11 cellular contexts compared by ENCODE assay signal in genomic region chr5:53430618-53431252, GRCh38. TPM values are rescaled to one million over a fixed set of nuclear protein-coding genes. Genes with fewer than 3 reads are reported as not detected.
DNase-seq lines count a peak whose midpoint lies in the region; ATAC-seq, FAIRE-seq and TF ChIP-seq lines count a peak whose summit lies in the region.
"Had no signal": no experiment of that assay in that cellular context is flagged by ENCODE, and none has a peak within 500 bp of the region (broad histone marks: within the 10 kb centered on the region; RNA-seq: fewer than 3 reads in every experiment).

No MANE protein-coding gene starts in this region.

- H4K20me1 ChIP-seq in keratinocyte (ENCODE audit: control insufficient read depth, extremely low read depth, insufficient read depth, low read length): no peaks in the 10 kb centered on the region

- H3K79me2 ChIP-seq in keratinocyte (ENCODE audit: control insufficient read depth, insufficient read depth, low read length): no peaks in the 10 kb centered on the region

- peak; percentile 29 for FAIRE-seq in keratinocyte (lab: Jason Lieb, UNC)

- no peaks in the 10 kb centered on the region for H3K4me1 Mint-ChIP-seq in effector memory CD8-positive, alpha-beta T cell (ENCODE audit: low read depth in 2 of 2)
- H3K4me1 Mint-ChIP-seq in activated CD8-positive, alpha-beta T cell treated with anti-CD3 and anti-CD28 coated beads, Interleukin-2, amount 10 ng/mL, durations not matched to agents 7 days and 5 days (ENCODE audit: low read depth): no peaks in the 10 kb centered on the region
- H3K4me1 Mint-ChIP-seq: immature natural killer cell had no signal

- ATAC-seq in activated CD4-positive, CD25-positive, alpha-beta regulatory T cell treated with anti-CD3 and anti-CD28 coated beads, Interleukin-2, amount 50 U/mL, for 24 hours: no peak
- no peak for ATAC-seq in effector memory CD8-positive, alpha-beta T cell (replicated peaks)
- ATAC-seq in activated CD8-positive, alpha-beta T cell treated with anti-CD3 and anti-CD28 coated beads, Interleukin-2, amount 10 ng/mL, durations not matched to agents 7 days and 5 days: no peak

- POLR2A ChIA-PET in AG04449 (lab: Yijun Ruan, JAX): no interaction called here
- POLR2A ChIA-PET in activated CD8-positive, alpha-beta T cell treated with anti-CD3 and anti-CD28 coated beads, Interleukin-2, amount 10 ng/mL, durations not matched to agents 7 days and 5 days (lab: Charles Lee): no interaction called here

- no peak overlapping the region for H3K4me3 Mint-ChIP-seq in effector memory CD8-positive, alpha-beta T cell
- no peak overlapping the region for H3K4me3 Mint-ChIP-seq in activated CD8-positive, alpha-beta T cell treated with anti-CD3 and anti-CD28 coated beads, Interleukin-2, amount 10 ng/mL, durations not matched to agents 7 days and 5 days
- H3K4me3 Mint-ChIP-seq: immature natural killer cell; stimulated activated naive CD8-positive, alpha-beta T cell treated with anti-CD3 and anti-CD28 coated beads, Interleukin-15, Interleukin-2, amounts not matched to agents 100 ng/mL and 50 ng/mL, for 24 hours; T-helper 1 cell treated with Interleukin-12 subunit alpha and Interleukin-12 subunit beta and Interleukin-4 antibody, amounts not matched to agents 30 μg/mL and 1 μg/mL, for 36 hours had no signal

- H3K9ac ChIP-seq in keratinocyte (ENCODE audit: control insufficient read depth, extremely low read depth, insufficient read depth, low read length): no peak overlapping the region

- dilution Hi-C loops in keratinocyte (cut with MboI; ENCODE audit: extremely low pct_ligation_motif_present, low sequenced_read_pairs): no loop called here

- H3K4me2 ChIP-seq in keratinocyte (ENCODE audit: control insufficient read depth, extremely low read depth, insufficient read depth, low read depth, low read length): no peak overlapping the region

- H3K27ac ChIP-seq in ascending aorta (no peak overlapping the region), keratinocyte (ENCODE audit: control insufficient read depth, insufficient read depth, low read length) (peak overlapping the region; percentile 11), spleen (no peak overlapping the region)

- peaks cover 20 to 23% of the 10 kb centered on the region in 2 donors for H3K27me3 Mint-ChIP-seq in effector memory CD8-positive, alpha-beta T cell
- H3K27me3 Mint-ChIP-seq in activated CD8-positive, alpha-beta T cell treated with anti-CD3 and anti-CD28 coated beads, Interleukin-2, amount 10 ng/mL, durations not matched to agents 7 days and 5 days (ENCODE audit: low read depth): peaks cover 9% of the 10 kb centered on the region

- intact Hi-C loops in ascending aorta (cut with DNase I): loop anchor here (1.0 kb wide), 2 partner anchors 168 to 260 kb away; no protein-coding TSS in a partner anchor
- intact Hi-C loops in spleen (cut with DNase I; ENCODE audit: low total_unique reads): no loop called here

- H3K27ac Mint-ChIP-seq in effector memory CD8-positive, alpha-beta T cell: no peak overlapping the region
- H3K27ac Mint-ChIP-seq in activated CD8-positive, alpha-beta T cell treated with anti-CD3 and anti-CD28 coated beads, Interleukin-2, amount 10 ng/mL, durations not matched to agents 7 days and 5 days: no peak overlapping the region
- H3K27ac Mint-ChIP-seq: immature natural killer cell; stimulated activated naive CD8-positive, alpha-beta T cell treated with anti-CD3 and anti-CD28 coated beads, Interleukin-15, Interleukin-2, amounts not matched to agents 100 ng/mL and 50 ng/mL, for 24 hours; T-helper 1 cell treated with Interleukin-12 subunit alpha and Interleukin-12 subunit beta and Interleukin-4 antibody, amounts not matched to agents 30 μg/mL and 1 μg/mL, for 36 hours had no signal

- H3K9me1 ChIP-seq in keratinocyte (ENCODE audit: control insufficient read depth, extremely low read depth, insufficient read depth, low read length): no peaks in the 10 kb centered on the region

- H3K36me3 ChIP-seq in ascending aorta (no peaks in the 10 kb centered on the region), keratinocyte (ENCODE audit: control insufficient read depth in 2 of 2, extremely low read depth in 1 of 2, insufficient read depth in 2 of 2, low read length in 2 of 2) (no peaks in the 10 kb centered on the region), spleen (no peaks in the 10 kb centered on the region)

- TF ChIP-seq CTCF in AG04449 (IDR thresholded peaks at IDR 0.05; ENCODE audit: insufficient read depth, low read length, missing control alignments) (peak; percentile 50), ascending aorta (IDR thresholded peaks at IDR 0.05) (peak; percentile 42 to 62 (median 45)), keratinocyte (optimal IDR thresholded peaks at IDR 0.05 in 1 of 3, IDR thresholded peaks at IDR 0.05 in 1 of 3, conservative IDR thresholded peaks at IDR 0.05 in 1 of 3; ENCODE audit: extremely low read depth in 1 of 3, insufficient read depth in 2 of 3, low read length in 3 of 3) (peak; percentile 45 to 59 (median 58)), spleen (IDR thresholded peaks at IDR 0.05 in 8 of 11, conservative IDR thresholded peaks at IDR 0.05 in 3 of 11) (peak in 5 of 11 experiments; percentile 8 to 36 (median 16))

- DNase-seq in AG04449 (ENCODE audit: low read depth, low spot score) (no peak), HPDE6-E6E7 (ENCODE audit: extremely low spot score) (peak; percentile 45), ascending aorta (ENCODE audit: low spot score in 2 of 2) (no peak), keratinocyte (ENCODE audit: low read depth, low spot score) (no peak), spleen (no peak)
- no peak for DNase-seq in effector memory CD8-positive, alpha-beta T cell
- DNase-seq in activated CD8-positive, alpha-beta T cell treated with anti-CD3 and anti-CD28 coated beads, Interleukin-2, amount 10 ng/mL, durations not matched to agents 7 days and 5 days: no peak
- DNase-seq: immature natural killer cell had no signal

- CTCF ChIA-PET in AG04449 (lab: Yijun Ruan, JAX): interaction anchor here (0.7 to 4.1 kb wide), 11 partner anchors 8 to 1285 kb away, joined by 3 to 30 read pairs (median 6); no protein-coding TSS in a partner anchor
- CTCF ChIA-PET in activated CD8-positive, alpha-beta T cell treated with anti-CD3 and anti-CD28 coated beads, Interleukin-2, amount 10 ng/mL, durations not matched to agents 7 days and 5 days (lab: Charles Lee): no interaction called here

- TF ChIP-seq POLR2A in spleen (IDR thresholded peaks at IDR 0.05): no peak

- H3K27me3 ChIP-seq in ascending aorta (no peaks in the 10 kb centered on the region), keratinocyte (ENCODE audit: control insufficient read depth, extremely low read depth, insufficient read depth, low read length) (no peaks in the 10 kb centered on the region), spleen (replicated peaks in 1 of 7) (no peaks in the 10 kb centered on the region)

- H3K4me3 ChIP-seq in AG04449 (ENCODE audit: low read depth, low read length): no peak overlapping the region
- H3K4me3 ChIP-seq in ascending aorta: no peak overlapping the region
- H3K4me3 ChIP-seq in keratinocyte (ENCODE audit: control insufficient read depth in 2 of 3, extremely low read depth in 1 of 3, insufficient read depth in 2 of 3, low read depth in 1 of 3, low read length in 3 of 3): no peak overlapping the region
- no peak overlapping the region for H3K4me3 ChIP-seq in spleen

- H2AFZ ChIP-seq in keratinocyte (ENCODE audit: control insufficient read depth, low read length): no peak overlapping the region

- H3K9me3 ChIP-seq in ascending aorta (no peaks in the 10 kb centered on the region), keratinocyte (ENCODE audit: control insufficient read depth, low read depth, low read length) (no peaks in the 10 kb centered on the region), spleen (no peaks in the 10 kb centered on the region)

- 65 to 92% (median 73%) methylated on average over 5 of the region's 5 CpGs for WGBS in spleen, 5 donors

- H3K4me1 ChIP-seq in ascending aorta: no peaks in the 10 kb centered on the region
- peaks cover 6% of the 10 kb centered on the region for H3K4me1 ChIP-seq in keratinocyte (ENCODE audit: control insufficient read depth, extremely low read depth, insufficient read depth, low read length)
- no peaks in the 10 kb centered on the region for H3K4me1 ChIP-seq in spleen

- H3K9me3 Mint-ChIP-seq in effector memory CD8-positive, alpha-beta T cell: no peaks in the 10 kb centered on the region
- H3K9me3 Mint-ChIP-seq in activated CD8-positive, alpha-beta T cell treated with anti-CD3 and anti-CD28 coated beads, Interleukin-2, amount 10 ng/mL, durations not matched to agents 7 days and 5 days (ENCODE audit: insufficient read depth): no peaks in the 10 kb centered on the region
- H3K9me3 Mint-ChIP-seq: stimulated activated naive CD8-positive, alpha-beta T cell treated with anti-CD3 and anti-CD28 coated beads, Interleukin-15, Interleukin-2, amounts not matched to agents 100 ng/mL and 50 ng/mL, for 24 hours; T-helper 1 cell treated with Interleukin-12 subunit alpha and Interleukin-12 subunit beta and Interleukin-4 antibody, amounts not matched to agents 30 μg/mL and 1 μg/mL, for 36 hours had no signal

- H3K36me3 Mint-ChIP-seq in effector memory CD8-positive, alpha-beta T cell (ENCODE audit: insufficient read depth): no peaks in the 10 kb centered on the region
- no peaks in the 10 kb centered on the region for H3K36me3 Mint-ChIP-seq in activated CD8-positive, alpha-beta T cell treated with anti-CD3 and anti-CD28 coated beads, Interleukin-2, amount 10 ng/mL, durations not matched to agents 7 days and 5 days (ENCODE audit: low read depth)
- H3K36me3 Mint-ChIP-seq: immature natural killer cell had no signal

RNA-seq across cellular contexts. Expression of gene FST, which starts 49.7 kb away (rescaled TPM):
- 0.21 TPM for total RNA-seq in ascending aorta
- 139 to 557 TPM (median 276 TPM) in 3 replicates for polyA plus RNA-seq in keratinocyte
- polyA plus RNA-seq in keratinocyte (2011; ENCODE audit: low read depth): 77.5 TPM
- 105 and 118 TPM in 2 replicates for polyA plus RNA-seq in keratinocyte (2011; cell fraction: cytosol; rRNA removed)
- polyA plus RNA-seq in keratinocyte (2011; cell fraction: nucleus; rRNA removed): 265 and 297 TPM in 2 replicates
- 81.9 and 365 TPM in 2 replicates for polyA plus RNA-seq in keratinocyte (2012; ENCODE audit: low replicate concordance)
- 59.5 to 152 TPM (median 143 TPM) in 3 replicates for polyA minus RNA-seq in keratinocyte
- 65.6 TPM for polyA minus RNA-seq in keratinocyte (2011; cell fraction: cytosol; rRNA and poly(A)+ RNA removed)
- 71.0 and 123 TPM in 2 replicates for polyA minus RNA-seq in keratinocyte (2011; cell fraction: nucleus; rRNA and poly(A)+ RNA removed)
- under 1 TPM in 1 of 7 donors, not detected in 6; 0.40 TPM for total RNA-seq in spleen
- under 1 TPM; 0.06 to 0.36 (median 0.07) TPM for polyA plus RNA-seq in spleen
- total RNA-seq in activated CD8-positive, alpha-beta T cell treated with anti-CD3 and anti-CD28 coated beads, Interleukin-2, amount 10 ng/mL, durations not matched to agents 7 days and 5 days: not detected
- polyA plus RNA-seq: immature natural killer cell had no signal
